In genomic region chr22:41197808-41198585, GRCh38 we compare ENCODE assay signal across 7 cellular contexts. TPM values are rescaled to one million over a fixed set of nuclear protein-coding genes. Genes with fewer than 3 reads are reported as not detected.
DNase-seq lines count a peak whose midpoint lies in the region; ATAC-seq, FAIRE-seq and TF ChIP-seq lines count a peak whose summit lies in the region.

No MANE protein-coding gene starts in this region.

- peak overlapping the region; percentile 93 for H2AFZ ChIP-seq in SU-DHL-6 (ENCODE audit: low read depth, low read length, severe bottlenecking)

- H3K4me1 ChIP-seq in body of pancreas: peaks cover 16% of the 10 kb centered on the region
- H3K4me1 ChIP-seq in left lung: peaks cover 0 to 24% of the 10 kb centered on the region in 2 donors

- H3K27me3 ChIP-seq in SU-DHL-6 (ENCODE audit: low read length): no peaks in the 10 kb centered on the region
- no peaks in the 10 kb centered on the region for H3K27me3 ChIP-seq in body of pancreas
- H3K27me3 ChIP-seq in left lung: no peaks in the 10 kb centered on the region

- H3K27ac ChIP-seq in SU-DHL-6 (ENCODE audit: low read depth, low read length) (peak overlapping the region; percentile 54), body of pancreas (peak overlapping the region in 2 of 4 donors; percentile 34 to 35), left lung (peak overlapping the region; percentile 33 to 53)

- 1% methylated on average over 13 to 19 of the region's 19 CpGs for WGBS in body of pancreas, 2 donors

- peak overlapping the region; percentile 94 for H3K4me2 ChIP-seq in SU-DHL-6 (ENCODE audit: low read depth, low read length, poor library complexity, severe bottlenecking)

- TF ChIP-seq POLR2A in body of pancreas (IDR thresholded peaks at IDR 0.05): no peak

- FAIRE-seq in GM18507 (lab: Jason Lieb, UNC): peak; percentile 12

- no peaks in the 10 kb centered on the region for H3K9me2 ChIP-seq in SU-DHL-6 (replicated peaks; ENCODE audit: insufficient read depth, low read length)

- H3K9ac ChIP-seq in SU-DHL-6 (ENCODE audit: low read length): peak overlapping the region; percentile 62

- no peaks in the 10 kb centered on the region for H3K9me3 ChIP-seq in SU-DHL-6 (ENCODE audit: insufficient read depth, low read length)
- H3K9me3 ChIP-seq in body of pancreas: no peaks in the 10 kb centered on the region
- H3K9me3 ChIP-seq in left lung: no peaks in the 10 kb centered on the region

- DNase-seq in GM18507 (ENCODE audit: extremely low spot score, insufficient read length, low read depth): no peak
- peak; percentile 51 for DNase-seq in HuH-7 (ENCODE audit: low spot score)
- DNase-seq in body of pancreas: peak; percentile 32 to 63 (median 42)
- DNase-seq in left lung: peak; percentile 68 to 84
- DNase-seq in stimulated activated CD4-positive, alpha-beta T cell treated with anti-CD3 and anti-CD28 coated beads, TNF-alpha, amount 100 ng/mL, for 48 hours (ENCODE audit: low read depth in 3 of 3): peak; percentile 29 to 53 (median 51)

- H4K20me1 ChIP-seq in SU-DHL-6 (ENCODE audit: low read depth, low read length): no peaks in the 10 kb centered on the region

- H3F3A ChIP-seq in SU-DHL-6 (ENCODE audit: insufficient read depth): no peaks in the 10 kb centered on the region; the same call in 1 of the 2 replicates

- H3K4me3 ChIP-seq in SU-DHL-6 (ENCODE audit: insufficient read depth, low read length, poor library complexity, severe bottlenecking): peak overlapping the region; percentile 83
- peak overlapping the region; percentile 24 to 79 for H3K4me3 ChIP-seq in body of pancreas
- H3K4me3 ChIP-seq in left lung: peak overlapping the region; percentile 77 to 84

- TF ChIP-seq CTCF in SU-DHL-6 (IDR thresholded peaks at IDR 0.05; ENCODE audit: insufficient read depth, low read length, poor library complexity, severe bottlenecking) (no peak), body of pancreas (IDR thresholded peaks at IDR 0.05) (peak in 2 of 7 experiments; percentile 9 to 16), left lung (IDR thresholded peaks at IDR 0.05) (no peak)

- H3K36me3 ChIP-seq in SU-DHL-6 (ENCODE audit: low read length): no peaks in the 10 kb centered on the region
- H3K36me3 ChIP-seq in body of pancreas (replicated peaks in 1 of 2; ENCODE audit: insufficient read depth in 1 of 2, low read depth in 2 of 2): no peaks in the 10 kb centered on the region
- H3K36me3 ChIP-seq in left lung: no peaks in the 10 kb centered on the region

- intact Hi-C loops in body of pancreas (cut with DNase I): no loop called here
- intact Hi-C loops in left lung (cut with DNase I): no loop called here

- H3K79me2 ChIP-seq in SU-DHL-6 (ENCODE audit: insufficient read depth, low read length): no peaks in the 10 kb centered on the region

- ATAC-seq in body of pancreas (peak; percentile 68), left lung (peak; percentile 59), HG03108 (IDR thresholded peaks at IDR 0.05; ENCODE audit: unreplicated experiment) (no peak)

RNA-seq across cellular contexts. Expression of gene L3MBTL2, which starts 7.1 kb away (rescaled TPM):
- 10 to 100 TPM in 1 of 2 donors, 1 to 10 TPM in 1; 5.7 to 21.1 TPM for total RNA-seq in body of pancreas
- 10 to 100 TPM; 23.4 TPM for total RNA-seq in left lung

RNA-seq across cellular contexts. Expression of gene CHADL, which starts 42.7 kb away (rescaled TPM):
- total RNA-seq in body of pancreas (1 to 10 TPM; 1.8 to 6.3 TPM), left lung (1 to 10 TPM; 2.5 to 6.2 TPM)
